ENCODE assay signal across 6 cellular contexts in genomic region chr1:155126494-155127104, GRCh38. TPM values are rescaled to one million over a fixed set of nuclear protein-coding genes. Genes with fewer than 3 reads are reported as not detected.
DNase-seq lines count a peak whose midpoint lies in the region; ATAC-seq and TF ChIP-seq lines count a peak whose summit lies in the region.

No MANE protein-coding gene starts in this region.

- no peaks in the 10 kb centered on the region for H3K9me2 ChIP-seq in Loucy (replicated peaks; ENCODE audit: low read depth, low read length)

- peaks cover 25% of the 10 kb centered on the region for H3K4me1 ChIP-seq in Loucy (ENCODE audit: insufficient read depth, low read length, poor library complexity, severe bottlenecking)

- H3K79me2 ChIP-seq in Loucy (ENCODE audit: insufficient read depth, low read length) = no peaks in the 10 kb centered on the region

- H3K9ac ChIP-seq in Loucy (ENCODE audit: low read depth, low read length, poor library complexity, severe bottlenecking) = no peak overlapping the region

- ATAC-seq in left ventricle myocardium superior = peak; percentile 0
- ATAC-seq in GM18867 (IDR thresholded peaks at IDR 0.05; ENCODE audit: unreplicated experiment) = no peak
- no peak for ATAC-seq in HG03571 (IDR thresholded peaks at IDR 0.05; ENCODE audit: unreplicated experiment)

- H3F3A ChIP-seq in Loucy (ENCODE audit: low read depth) = no peaks in the 10 kb centered on the region

- peak overlapping the region; percentile 74 for H3K4me2 ChIP-seq in Loucy (ENCODE audit: low read depth, low read length, poor library complexity, severe bottlenecking)

- peak; percentile 35 for DNase-seq in activated CD8-positive, alpha-beta memory T cell treated with anti-CD3 and anti-CD28 coated beads, Interleukin-2, amount 50 U/mL, for 4 hours
- peak; percentile 41 for DNase-seq in left ventricle myocardium superior
- DNase-seq in stimulated activated CD4-positive, alpha-beta T cell treated with anti-CD3 and anti-CD28 coated beads, Interleukin-4, amount 100 ng/mL, for 1 hour = peak; percentile 39

- no peaks in the 10 kb centered on the region for H3K9me3 ChIP-seq in Loucy (ENCODE audit: insufficient read depth, low read depth, low read length)

- peak overlapping the region; percentile 67 for H3K4me3 ChIP-seq in Loucy (ENCODE audit: low read length, poor library complexity, severe bottlenecking)

- no peak for TF ChIP-seq CTCF in Loucy (conservative IDR thresholded peaks at IDR 0.05; ENCODE audit: low read length)

- H4K20me1 ChIP-seq in Loucy (ENCODE audit: insufficient read depth, low read length, poor library complexity, severe bottlenecking) = no peaks in the 10 kb centered on the region

- intact Hi-C loops in left ventricle myocardium superior (cut with micrococcal nuclease) = no loop called here

- peaks cover 19% of the 10 kb centered on the region for H3K27me3 ChIP-seq in Loucy (ENCODE audit: insufficient read depth, low read length, poor library complexity, severe bottlenecking)

- peak overlapping the region; percentile 71; the same call in 1 of the 2 replicates for H2AFZ ChIP-seq in Loucy (ENCODE audit: low read length)

- no peaks in the 10 kb centered on the region for H3K36me3 ChIP-seq in Loucy (ENCODE audit: insufficient read depth, low read length)

RNA-seq across cellular contexts. Expression of gene EFNA1, which starts 1.1 kb away (rescaled TPM):
- 51.0 TPM for total RNA-seq in left ventricle myocardium superior

RNA-seq across cellular contexts. Expression of gene SLC50A1, which starts 9.1 kb away (rescaled TPM):
- 8.8 TPM for total RNA-seq in left ventricle myocardium superior

RNA-seq across cellular contexts. Expression of gene DPM3, which starts 13.7 kb away (rescaled TPM):
- total RNA-seq in left ventricle myocardium superior = 52.4 TPM

RNA-seq across cellular contexts. Expression of gene KRTCAP2, which starts 46.5 kb away (rescaled TPM):
- total RNA-seq in left ventricle myocardium superior = 134 TPM

RNA-seq across cellular contexts. Expression of gene TRIM46, which starts 47.0 kb away (rescaled TPM):
- total RNA-seq in left ventricle myocardium superior = 0.22 TPM
